In the genomic region with DNA sequence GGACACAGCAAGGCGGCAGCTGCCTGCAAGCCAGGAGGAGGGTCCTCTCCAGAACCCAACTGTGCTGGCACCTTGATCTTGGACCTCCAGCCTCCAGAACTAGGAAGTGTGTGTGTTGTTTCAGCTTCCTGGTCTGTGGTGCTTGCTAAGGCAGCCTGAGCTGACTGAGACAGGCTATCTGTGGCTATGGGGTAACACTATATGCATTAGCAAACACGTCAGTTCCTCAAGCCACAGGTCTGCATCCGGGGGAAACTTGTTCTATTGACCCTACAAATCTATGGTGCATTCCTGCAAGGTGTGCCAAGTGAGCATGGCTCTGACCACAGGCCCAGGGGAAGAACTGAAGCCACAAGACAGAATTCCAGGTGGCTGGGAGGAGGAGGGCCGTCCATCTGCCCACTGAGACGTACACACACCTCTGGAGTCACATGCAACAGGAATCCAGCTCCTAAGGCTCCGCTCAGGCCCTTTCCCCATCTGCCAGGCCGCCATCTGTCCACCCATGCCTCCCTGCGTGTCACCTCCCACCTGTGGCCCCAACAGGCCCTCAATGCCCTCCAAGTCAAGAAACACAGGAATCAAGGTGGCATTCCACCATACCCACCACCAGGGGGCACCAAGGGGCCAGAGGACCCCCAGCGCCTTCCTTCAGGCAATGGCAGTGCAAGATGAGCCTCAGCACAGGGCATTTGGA, we compare ENCODE assay signal across 8 cellular contexts.
DNase-seq lines count a peak whose midpoint lies in the region; ATAC-seq, FAIRE-seq and TF ChIP-seq lines count a peak whose summit lies in the region.

No MANE protein-coding gene starts in this region.

- H2BK15ac ChIP-seq in H1 (ENCODE audit: low read length) = no peak overlapping the region

- H2AFZ ChIP-seq in GM23338 (no peak overlapping the region), H1 (ENCODE audit: low read length) (no peak overlapping the region)

- H2BK12ac ChIP-seq in H1 (ENCODE audit: low read depth, low read length) = no peak overlapping the region

- no peaks in the 10 kb centered on the region for H3K4me1 ChIP-seq in CD8-positive, alpha-beta memory T cell (ENCODE audit: insufficient read depth, low read length)
- H3K4me1 ChIP-seq in GM23338 (ENCODE audit: insufficient read depth) = peaks cover 15% of the 10 kb centered on the region
- peaks cover 0 to 2% (median 0%) of the 10 kb centered on the region in 4 experiments; a peak in 1 of 7 replicates for H3K4me1 ChIP-seq in H1 (replicated peaks in 1 of 4; ENCODE audit: control insufficient read depth in 3 of 4, insufficient read depth in 4 of 4, low read length in 3 of 4)

- ATAC-seq in GM23338 = peak; percentile 91
- peak; percentile 73 for ATAC-seq in activated CD8-positive, alpha-beta T cell treated with anti-CD3 and anti-CD28 coated beads for 36 hours
- ATAC-seq in stimulated activated effector memory CD8-positive, alpha-beta T cell treated with anti-CD3 and anti-CD28 coated beads, Interleukin-12 subunit alpha, Interleukin-12 subunit beta, amount 100 ng/mL, for 72 hours = peak; percentile 82

- no peaks in the 10 kb centered on the region for H3K9me3 Mint-ChIP-seq in CD8-positive, alpha-beta memory T cell
- no peaks in the 10 kb centered on the region for H3K9me3 Mint-ChIP-seq in GM23338
- H3K9me3 Mint-ChIP-seq in activated CD8-positive, alpha-beta T cell treated with anti-CD3 and anti-CD28 coated beads for 36 hours = no peaks in the 10 kb centered on the region
- H3K9me3 Mint-ChIP-seq in stimulated activated effector memory CD8-positive, alpha-beta T cell treated with anti-CD3 and anti-CD28 coated beads, Interleukin-12 subunit alpha, Interleukin-12 subunit beta, amount 100 ng/mL, for 72 hours = no peaks in the 10 kb centered on the region

- no peaks in the 10 kb centered on the region for H3K36me3 ChIP-seq in CD8-positive, alpha-beta memory T cell (ENCODE audit: insufficient read depth, low read length)
- H3K36me3 ChIP-seq in GM23338 (ENCODE audit: insufficient read depth) = no peaks in the 10 kb centered on the region
- H3K36me3 ChIP-seq in H1 (ENCODE audit: control insufficient read depth in 2 of 4, insufficient read depth in 4 of 4, low read length in 3 of 4) = no peaks in the 10 kb centered on the region

- H3K4me2 ChIP-seq in GM23338 (0 out of 2 replicates have a peak overlapping the region, but pooled peaks have one; percentile 44), H1 (ENCODE audit: insufficient read depth in 1 of 2, low read depth in 2 of 2, low read length in 2 of 2) (no peak overlapping the region)

- no peak overlapping the region for H2AK5ac ChIP-seq in H1 (ENCODE audit: low read depth, low read length)

- intact Hi-C loops in activated CD8-positive, alpha-beta T cell treated with anti-CD3 and anti-CD28 coated beads for 36 hours (cut with micrococcal nuclease) = loop anchor here (5.0 kb wide), 1 partner anchor 172 kb away; no protein-coding TSS in a partner anchor

- H3K4me1 Mint-ChIP-seq in CD8-positive, alpha-beta memory T cell = peaks cover 8 to 13% (median 12%) of the 10 kb centered on the region in 3 donors
- H3K4me1 Mint-ChIP-seq in GM23338 = peaks cover 30% of the 10 kb centered on the region
- no peaks in the 10 kb centered on the region for H3K4me1 Mint-ChIP-seq in activated CD8-positive, alpha-beta T cell treated with anti-CD3 and anti-CD28 coated beads for 36 hours (ENCODE audit: low read depth)
- peaks cover 20% of the 10 kb centered on the region for H3K4me1 Mint-ChIP-seq in stimulated activated effector memory CD8-positive, alpha-beta T cell treated with anti-CD3 and anti-CD28 coated beads, Interleukin-12 subunit alpha, Interleukin-12 subunit beta, amount 100 ng/mL, for 72 hours

- H3K18ac ChIP-seq in H1 (ENCODE audit: extremely low read depth, low read length) = no peak overlapping the region

- H3K23ac ChIP-seq in H1 (ENCODE audit: insufficient read length) = no peak overlapping the region

- H3K27me3 Mint-ChIP-seq in CD8-positive, alpha-beta memory T cell = peaks cover 12 to 41% of the 10 kb centered on the region in 2 donors
- H3K27me3 Mint-ChIP-seq in GM23338 (ENCODE audit: insufficient read depth, low read depth, poor library complexity) = peaks cover 1% of the 10 kb centered on the region
- H3K27me3 Mint-ChIP-seq in activated CD8-positive, alpha-beta T cell treated with anti-CD3 and anti-CD28 coated beads for 36 hours = peaks cover 12% of the 10 kb centered on the region

- no peaks in the 10 kb centered on the region for H3K79me2 ChIP-seq in GM23338 (replicated peaks; ENCODE audit: insufficient read depth)
- H3K79me2 ChIP-seq in H1 (ENCODE audit: control insufficient read depth in 1 of 2, insufficient read depth in 2 of 2, low read length in 2 of 2) = no peaks in the 10 kb centered on the region

- no peak overlapping the region for H4K5ac ChIP-seq in H1 (ENCODE audit: insufficient read length, low read depth, low read length)

- no peak overlapping the region for H2BK120ac ChIP-seq in H1 (replicated peaks; ENCODE audit: low read depth, low read length)

- no peaks in the 10 kb centered on the region for H3K9me3 ChIP-seq in CD8-positive, alpha-beta memory T cell (ENCODE audit: low read length)
- no peaks in the 10 kb centered on the region for H3K9me3 ChIP-seq in H1 (ENCODE audit: insufficient read depth in 2 of 2, low read depth in 1 of 2, low read length in 1 of 2)

- no peaks in the 10 kb centered on the region for H3F3A ChIP-seq in GM23338 (replicated peaks; ENCODE audit: low read depth)

- no peak overlapping the region for H3K4me3 Mint-ChIP-seq in CD8-positive, alpha-beta memory T cell
- no peak overlapping the region for H3K4me3 Mint-ChIP-seq in GM23338
- H3K4me3 Mint-ChIP-seq in activated CD8-positive, alpha-beta T cell treated with anti-CD3 and anti-CD28 coated beads for 36 hours = no peak overlapping the region
- H3K4me3 Mint-ChIP-seq in stimulated activated effector memory CD8-positive, alpha-beta T cell treated with anti-CD3 and anti-CD28 coated beads, Interleukin-12 subunit alpha, Interleukin-12 subunit beta, amount 100 ng/mL, for 72 hours = no peak overlapping the region

- no peaks in the 10 kb centered on the region for H3K27me3 ChIP-seq in CD8-positive, alpha-beta memory T cell (ENCODE audit: insufficient read depth, low read length, poor library complexity, severe bottlenecking)
- no peaks in the 10 kb centered on the region for H3K27me3 ChIP-seq in GM23338 (ENCODE audit: insufficient read depth)
- H3K27me3 ChIP-seq in H1 (replicated peaks in 1 of 4; ENCODE audit: control insufficient read depth in 3 of 4, extremely low read depth in 1 of 4, insufficient read depth in 3 of 4, low read length in 3 of 4) = no peaks in the 10 kb centered on the region

- no peak overlapping the region for H3K4ac ChIP-seq in H1 (replicated peaks; ENCODE audit: insufficient read length, low read depth, low read length)

- H3K27ac ChIP-seq in CD8-positive, alpha-beta memory T cell (ENCODE audit: low read depth, low read length) = no peak overlapping the region
- H3K27ac ChIP-seq in GM23338 (ENCODE audit: low read depth) (no peak overlapping the region), H1 (ENCODE audit: low read depth, low read length) (no peak overlapping the region)

- peak; percentile 96 to 99 for TF ChIP-seq RAD21 in H1 (IDR thresholded peaks at IDR 0.05 in 1 of 2, conservative IDR thresholded peaks at IDR 0.05 in 1 of 2; ENCODE audit: low read depth in 2 of 2, low read length in 2 of 2)

- H2BK5ac ChIP-seq in H1 (ENCODE audit: low read depth, low read length) = no peak overlapping the region

- H3K36me3 Mint-ChIP-seq in CD8-positive, alpha-beta memory T cell = no peaks in the 10 kb centered on the region
- no peaks in the 10 kb centered on the region for H3K36me3 Mint-ChIP-seq in GM23338 (ENCODE audit: low read depth)
- no peaks in the 10 kb centered on the region for H3K36me3 Mint-ChIP-seq in activated CD8-positive, alpha-beta T cell treated with anti-CD3 and anti-CD28 coated beads for 36 hours (ENCODE audit: low read depth)
- H3K36me3 Mint-ChIP-seq in stimulated activated effector memory CD8-positive, alpha-beta T cell treated with anti-CD3 and anti-CD28 coated beads, Interleukin-12 subunit alpha, Interleukin-12 subunit beta, amount 100 ng/mL, for 72 hours = no peaks in the 10 kb centered on the region

- POLR2A ChIA-PET in CD8-positive, alpha-beta memory T cell (lab: Charles Lee) = no interaction called here
- POLR2A ChIA-PET in activated CD8-positive, alpha-beta T cell treated with anti-CD3 and anti-CD28 coated beads for 36 hours (lab: Charles Lee) = no interaction called here
- POLR2A ChIA-PET in H1 (lab: Charles Lee; ENCODE audit: partially characterized antibody) = interaction anchor here (1.3 kb wide), 1 partner anchor 175 kb away, joined by 4 read pairs; the partner anchor contains the start of gene ROR2

- no peak overlapping the region for H2BK20ac ChIP-seq in H1 (ENCODE audit: low read length)

- H4K20me1 ChIP-seq in GM23338 (replicated peaks; ENCODE audit: insufficient read depth) (no peaks in the 10 kb centered on the region; the same call in 1 of the 2 replicates), H1 (replicated peaks in 1 of 2; ENCODE audit: control insufficient read depth in 1 of 2, insufficient read depth in 2 of 2, low read length in 2 of 2) (no peaks in the 10 kb centered on the region)

- no peak overlapping the region for H3K9ac ChIP-seq in H1 (replicated peaks in 1 of 4; ENCODE audit: extremely low read depth in 1 of 4, low read depth in 3 of 4, low read length in 3 of 4)

- peak; percentile 35 to 78 (median 60) for DNase-seq in CD8-positive, alpha-beta memory T cell
- DNase-seq in GM23338 (ENCODE audit: low spot score) = peak; percentile 89
- DNase-seq in NCI-H524 (lab: John Stamatoyannopoulos, UW) = peak; percentile 97 to 99
- peak; percentile 79 for DNase-seq in activated CD8-positive, alpha-beta T cell treated with anti-CD3 and anti-CD28 coated beads for 36 hours
- DNase-seq in H1 (ENCODE audit: low read depth in 1 of 2, low spot score in 2 of 2) = peak; percentile 36 to 87
- peak; percentile 53 for DNase-seq in mucosa of gallbladder (ENCODE audit: low spot score)
- peak; percentile 66 to 85 for DNase-seq in stimulated activated effector memory CD8-positive, alpha-beta T cell treated with anti-CD3 and anti-CD28 coated beads, Interleukin-12 subunit alpha, Interleukin-12 subunit beta, amount 100 ng/mL, for 72 hours (ENCODE audit: low spot score in 2 of 2)
- DNase-seq in cortex of kidney (lab: John Stamatoyannopoulos, UW) = no peak

- no peaks in the 10 kb centered on the region for H3K9me2 ChIP-seq in GM23338 (ENCODE audit: insufficient read depth)

- TF ChIP-seq CTCF in GM23338 (conservative IDR thresholded peaks at IDR 0.05; ENCODE audit: low read depth in 2 of 2) (peak; percentile 96 to 99), H1 (IDR thresholded peaks at IDR 0.05; ENCODE audit: control extremely low read depth in 1 of 3, insufficient read depth in 1 of 3, low read depth in 1 of 3, low read length in 3 of 3) (peak; percentile 90 to 97 (median 96))
- TF ChIP-seq CTCF in activated CD8-positive, alpha-beta T cell treated with anti-CD3 and anti-CD28 coated beads for 36 hours (IDR thresholded peaks at IDR 0.05) = peak; percentile 87

- CTCF ChIA-PET in CD8-positive, alpha-beta memory T cell (lab: Charles Lee) = interaction anchor here (0.7 kb wide), 1 partner anchor 91 kb away, joined by 3 read pairs; no protein-coding TSS in a partner anchor
- CTCF ChIA-PET in activated CD8-positive, alpha-beta T cell treated with anti-CD3 and anti-CD28 coated beads for 36 hours (lab: Charles Lee) = interaction anchor here (0.7 to 2.7 kb wide), 9 partner anchors 11 to 175 kb away, joined by 3 to 13 read pairs (median 3); partner anchors contain the start of gene ROR2
- CTCF ChIA-PET in H1 (lab: Charles Lee; ENCODE audit: partially characterized antibody) = interaction anchor here (0.7 to 12.6 kb wide), 17 partner anchors 9 to 260 kb away, joined by 3 to 156 read pairs (median 3); partner anchors contain the start of gene ROR2

- peak overlapping the region in 1 of 8 donors; percentile 20 for H3K27ac Mint-ChIP-seq in CD8-positive, alpha-beta memory T cell
- H3K27ac Mint-ChIP-seq in GM23338 = no peak overlapping the region
- H3K27ac Mint-ChIP-seq in activated CD8-positive, alpha-beta T cell treated with anti-CD3 and anti-CD28 coated beads for 36 hours = no peak overlapping the region
- H3K27ac Mint-ChIP-seq in stimulated activated effector memory CD8-positive, alpha-beta T cell treated with anti-CD3 and anti-CD28 coated beads, Interleukin-12 subunit alpha, Interleukin-12 subunit beta, amount 100 ng/mL, for 72 hours = no peak overlapping the region

- H3K79me1 ChIP-seq in H1 (ENCODE audit: low read depth, low read length) = no peaks in the 10 kb centered on the region

- H3K4me3 ChIP-seq in CD8-positive, alpha-beta memory T cell (ENCODE audit: low read length) = no peak overlapping the region
- H3K4me3 ChIP-seq in GM23338 = no peak overlapping the region
- no peak overlapping the region for H3K4me3 ChIP-seq in H1 (ENCODE audit: extremely low read depth in 1 of 4, insufficient read depth in 2 of 4, low read depth in 3 of 4, low read length in 4 of 4)

- WGBS in H1 (ENCODE audit: extremely low coverage in 1 of 2, insufficient coverage in 1 of 2, insufficient read length in 1 of 2, insufficient replicate concordance in 2 of 2, low coverage in 1 of 2, low lambda C conversion rate in 2 of 2, missing lambda C conversion rate in 1 of 2), 2 experiments = 62% methylated on average over 9 of the region's 9 CpGs; no CpG with 5 or more reads in 1 of the 2 experiments

- H3K56ac ChIP-seq in H1 (replicated peaks; ENCODE audit: insufficient read length, low read depth, low read length) = no peak overlapping the region

- no peak for TF ChIP-seq EP300 in H1 (IDR thresholded peaks at IDR 0.05; ENCODE audit: borderline replicate concordance in 1 of 2, low read depth in 2 of 2, low read length in 2 of 2)

- H3K23me2 ChIP-seq in H1 (ENCODE audit: low read depth, low read length) = no peaks in the 10 kb centered on the region

- H4K91ac ChIP-seq in H1 (replicated peaks; ENCODE audit: insufficient read length, low read length) = no peak overlapping the region

- TF ChIP-seq POLR2A in H1 (IDR thresholded peaks at IDR 0.05; ENCODE audit: control extremely low read depth in 1 of 2, low read depth in 2 of 2, low read length in 2 of 2) = no peak

- no peak overlapping the region for H4K8ac ChIP-seq in H1 (ENCODE audit: extremely low read depth, insufficient read depth, low read length)

- peak; percentile 70 for FAIRE-seq in H1 (lab: Jason Lieb, UNC)

- H3K14ac ChIP-seq in H1 (ENCODE audit: insufficient read length) = no peak overlapping the region
